ENCODE assay signal across 21 cellular contexts in genomic region chr10:72980348-72980747, GRCh38. TPM values are rescaled to one million over a fixed set of nuclear protein-coding genes. Genes with fewer than 3 reads are reported as not detected.
"Had no signal": no experiment of that assay in that cellular context is flagged by ENCODE, and none has a peak within 500 bp of the region (broad histone marks: within the 10 kb centered on the region; RNA-seq: fewer than 3 reads in every experiment).

No MANE protein-coding gene starts in this region.

- H3K36me3 Mint-ChIP-seq: type B pancreatic cell had no signal

- H3K27me3 ChIP-seq: right atrium auricular region, uterus had no signal

- H3K27me3 Mint-ChIP-seq: type B pancreatic cell had no signal

- ATAC-seq: left colon; naive thymus-derived CD4-positive, alpha-beta T cell had no signal

- H3K4me3 ChIP-seq: coronary artery, esophagus muscularis mucosa, lung, right atrium auricular region, smooth muscle cell, uterus had no signal

- H3K4me2 ChIP-seq: smooth muscle cell had no signal

- H3K4me1 Mint-ChIP-seq: naive thymus-derived CD4-positive, alpha-beta T cell; nephron progenitor cell had no signal

- H3K27ac ChIP-seq: coronary artery, esophagus muscularis mucosa, neutrophil, right atrium auricular region, uterus had no signal

- H3K27ac Mint-ChIP-seq: endodermal cell; naive thymus-derived CD4-positive, alpha-beta T cell; nephron progenitor cell; type B pancreatic cell had no signal

- H3K4me3 Mint-ChIP-seq: endodermal cell; naive thymus-derived CD4-positive, alpha-beta T cell; nephron progenitor cell; type B pancreatic cell had no signal

- H3K36me3 ChIP-seq: esophagus muscularis mucosa, neutrophil, right atrium auricular region, uterus had no signal

- H3K4me1 ChIP-seq: esophagus muscularis mucosa, right atrium auricular region, uterus had no signal

- DNase-seq: effector CD4-positive, alpha-beta T cell; endodermal cell; left colon; mesendoderm; naive thymus-derived CD4-positive, alpha-beta T cell; nephron progenitor cell; stimulated activated CD4-positive, alpha-beta T cell treated with anti-CD3 and anti-CD28 coated beads, Interleukin-2, amount 100 ng/mL, for 48 hours; stimulated activated naive CD4-positive, alpha-beta T cell treated with Interleukin-2 at 50 U/mL for 16 hours; uterus had no signal

RNA-seq across cellular contexts. Expression of gene PLA2G12B, which starts 25.7 kb away (rescaled TPM):
- total RNA-seq: chondrocyte; esophagus muscularis mucosa; fibroblast of villous mesenchyme; kidney epithelial cell; left ventricle myocardium superior; naive thymus-derived CD4-positive, alpha-beta T cell; osteoblast; smooth muscle cell; uterus had no signal
- polyA plus RNA-seq: naive thymus-derived CD4-positive, alpha-beta T cell; smooth muscle cell had no signal
